Comparison of ENCODE assay signal across 9 cellular contexts in the genomic region with DNA sequence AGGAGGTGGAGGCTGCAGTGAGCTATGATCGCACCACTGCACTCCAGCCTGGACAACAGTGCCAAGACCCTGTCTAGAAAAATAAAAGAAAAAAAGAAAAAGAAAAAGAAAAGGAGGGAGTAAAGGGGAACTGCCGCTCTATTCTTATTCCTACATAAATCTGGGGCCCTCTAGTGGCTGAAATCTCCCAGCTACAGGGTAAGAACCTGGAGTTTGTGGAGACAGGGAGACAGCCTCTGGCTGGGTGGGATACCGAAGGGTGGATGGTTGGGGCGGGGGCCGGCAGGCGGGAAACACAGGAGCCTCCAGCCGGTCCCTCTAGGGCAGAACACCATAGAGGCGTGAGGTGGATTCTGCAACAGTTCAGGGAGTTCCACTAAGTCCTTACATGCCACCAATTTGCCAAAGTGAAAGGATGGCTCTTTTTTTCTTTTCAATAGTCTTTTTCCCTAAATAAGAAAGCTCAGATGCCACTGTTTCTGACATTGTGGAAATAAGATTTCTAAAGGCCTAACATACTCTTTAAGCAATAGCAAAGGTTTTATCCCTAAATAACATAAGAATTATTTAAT.
DNase-seq lines count a peak whose midpoint lies in the region; ATAC-seq and TF ChIP-seq lines count a peak whose summit lies in the region.
"Had no signal": no experiment of that assay in that cellular context is flagged by ENCODE, and none has a peak within 500 bp of the region (broad histone marks: within the 10 kb centered on the region; RNA-seq: fewer than 3 reads in every experiment).

No MANE protein-coding gene starts in this region.

- ATAC-seq in GM21528 (IDR thresholded peaks at IDR 0.05; ENCODE audit: low FRiP score, unreplicated experiment), result no peak

- no peaks in the 10 kb centered on the region for H3K9me3 Mint-ChIP-seq in endothelial cell (ENCODE audit: unreplicated experiment)
- H3K9me3 Mint-ChIP-seq: CD4-positive, CD25-positive, alpha-beta regulatory T cell had no signal

- H3K36me3 ChIP-seq in neural cell (ENCODE audit: insufficient read depth, low read length), result no peaks in the 10 kb centered on the region
- H3K36me3 ChIP-seq in effector memory CD4-positive, alpha-beta T cell (ENCODE audit: control insufficient read depth, insufficient read depth, low read length), result peaks cover 27% of the 10 kb centered on the region

- no peak for TF ChIP-seq EP300 in neural cell (conservative IDR thresholded peaks at IDR 0.05; ENCODE audit: poor library complexity, severe bottlenecking)

- H3K36me3 Mint-ChIP-seq in endothelial cell (ENCODE audit: low read depth, unreplicated experiment), result peaks cover 26% of the 10 kb centered on the region

- H2AFZ ChIP-seq in neural cell (ENCODE audit: low read depth, low read length), result no peak overlapping the region

- H3K4me2 ChIP-seq in neural cell (ENCODE audit: low read length), result no peak overlapping the region

- DNase-seq in NCI-H2171 treated with DMSO at 0.1 percent for 48 hours (lab: John Stamatoyannopoulos, UW) (peak; percentile 0), NCI-H2171 (lab: John Stamatoyannopoulos, UW) (no peak), NCI-H460 (ENCODE audit: extremely low read depth, low read depth) (peak; percentile 6), endothelial cell (ENCODE audit: low spot score) (peak; percentile 44)
- no peak for DNase-seq in activated CD4-positive, CD25-positive, alpha-beta regulatory T cell treated with anti-CD3 and anti-CD28 coated beads, Interleukin-2, amount 50 U/mL, for 72 hours
- DNase-seq in effector memory CD4-positive, alpha-beta T cell, result no peak

- no peak overlapping the region for H3K4me3 ChIP-seq in neural cell (ENCODE audit: low read length)
- H3K4me3 ChIP-seq in effector memory CD4-positive, alpha-beta T cell (ENCODE audit: insufficient read depth, low read depth, low read length, poor library complexity, severe bottlenecking), result no peak overlapping the region

- H3K9ac ChIP-seq in neural cell (ENCODE audit: low read length), result no peak overlapping the region

- no peaks in the 10 kb centered on the region for H3K9me3 ChIP-seq in neural cell (ENCODE audit: low read length)
- H3K9me3 ChIP-seq in effector memory CD4-positive, alpha-beta T cell (ENCODE audit: control insufficient read depth, low read length), result no peaks in the 10 kb centered on the region

- TF ChIP-seq CTCF in endothelial cell (IDR thresholded peaks at IDR 0.05; ENCODE audit: unreplicated experiment), result peak; percentile 49
- TF ChIP-seq CTCF in neural cell (IDR thresholded peaks at IDR 0.05; ENCODE audit: poor library complexity, severe bottlenecking), result peak; percentile 18

- no peaks in the 10 kb centered on the region for H4K20me1 ChIP-seq in neural cell (ENCODE audit: insufficient read depth)

- no peaks in the 10 kb centered on the region for H3K4me1 ChIP-seq in effector memory CD4-positive, alpha-beta T cell (ENCODE audit: control insufficient read depth, insufficient read depth, low read length, poor library complexity, severe bottlenecking)

- H3K27ac ChIP-seq in neural cell (ENCODE audit: low read length), result no peak overlapping the region
- no peak overlapping the region for H3K27ac ChIP-seq in effector memory CD4-positive, alpha-beta T cell (ENCODE audit: insufficient read depth, low read length, poor library complexity, severe bottlenecking)

- no peak overlapping the region for H3K4me3 Mint-ChIP-seq in endothelial cell (ENCODE audit: unreplicated experiment)
- H3K4me3 Mint-ChIP-seq: CD4-positive, CD25-positive, alpha-beta regulatory T cell had no signal

- H3K9me2 ChIP-seq in neural cell (ENCODE audit: insufficient read depth, low read length), result no peaks in the 10 kb centered on the region

- H3K27me3 ChIP-seq in neural cell (ENCODE audit: insufficient read depth, low read depth, low read length), result no peaks in the 10 kb centered on the region
- H3K27me3 ChIP-seq in effector memory CD4-positive, alpha-beta T cell (replicated peaks; ENCODE audit: control insufficient read depth, insufficient read depth, low read length, poor library complexity, severe bottlenecking), result no peaks in the 10 kb centered on the region

- peaks cover 2% of the 10 kb centered on the region for H3K4me1 Mint-ChIP-seq in endothelial cell (ENCODE audit: unreplicated experiment)
- H3K4me1 Mint-ChIP-seq: CD4-positive, CD25-positive, alpha-beta regulatory T cell had no signal

- H3K27ac Mint-ChIP-seq in endothelial cell (ENCODE audit: unreplicated experiment), result no peak overlapping the region
- H3K27ac Mint-ChIP-seq: CD4-positive, CD25-positive, alpha-beta regulatory T cell had no signal

- H3K79me2 ChIP-seq in neural cell (replicated peaks; ENCODE audit: insufficient read depth, low read length), result no peaks in the 10 kb centered on the region

- TF ChIP-seq RAD21 in neural cell (conservative IDR thresholded peaks at IDR 0.05), result no peak

- H3K27me3 Mint-ChIP-seq in endothelial cell (ENCODE audit: unreplicated experiment), result no peaks in the 10 kb centered on the region
- H3K27me3 Mint-ChIP-seq: CD4-positive, CD25-positive, alpha-beta regulatory T cell had no signal

- no peaks in the 10 kb centered on the region for H3F3A ChIP-seq in neural cell (ENCODE audit: insufficient read depth, low read length, poor library complexity, severe bottlenecking)

TF ChIP-seq in neural cell, 6 proteins besides CTCF, POLR2A, EP300 and RAD21:
- TF ChIP-seq POLR2AphosphoS5 (IDR thresholded peaks at IDR 0.05) (no peak), MXI1 (conservative IDR thresholded peaks at IDR 0.05; ENCODE audit: poor library complexity, severe bottlenecking) (no peak), SMC3 (conservative IDR thresholded peaks at IDR 0.05; ENCODE audit: poor library complexity) (no peak), EZH2 (IDR thresholded peaks at IDR 0.05; ENCODE audit: borderline replicate concordance, insufficient read depth, low read length, poor library complexity, severe bottlenecking) (no peak), TAF1 (IDR thresholded peaks at IDR 0.05; ENCODE audit: low read depth) (no peak)
- TF ChIP-seq, protein P1, sequence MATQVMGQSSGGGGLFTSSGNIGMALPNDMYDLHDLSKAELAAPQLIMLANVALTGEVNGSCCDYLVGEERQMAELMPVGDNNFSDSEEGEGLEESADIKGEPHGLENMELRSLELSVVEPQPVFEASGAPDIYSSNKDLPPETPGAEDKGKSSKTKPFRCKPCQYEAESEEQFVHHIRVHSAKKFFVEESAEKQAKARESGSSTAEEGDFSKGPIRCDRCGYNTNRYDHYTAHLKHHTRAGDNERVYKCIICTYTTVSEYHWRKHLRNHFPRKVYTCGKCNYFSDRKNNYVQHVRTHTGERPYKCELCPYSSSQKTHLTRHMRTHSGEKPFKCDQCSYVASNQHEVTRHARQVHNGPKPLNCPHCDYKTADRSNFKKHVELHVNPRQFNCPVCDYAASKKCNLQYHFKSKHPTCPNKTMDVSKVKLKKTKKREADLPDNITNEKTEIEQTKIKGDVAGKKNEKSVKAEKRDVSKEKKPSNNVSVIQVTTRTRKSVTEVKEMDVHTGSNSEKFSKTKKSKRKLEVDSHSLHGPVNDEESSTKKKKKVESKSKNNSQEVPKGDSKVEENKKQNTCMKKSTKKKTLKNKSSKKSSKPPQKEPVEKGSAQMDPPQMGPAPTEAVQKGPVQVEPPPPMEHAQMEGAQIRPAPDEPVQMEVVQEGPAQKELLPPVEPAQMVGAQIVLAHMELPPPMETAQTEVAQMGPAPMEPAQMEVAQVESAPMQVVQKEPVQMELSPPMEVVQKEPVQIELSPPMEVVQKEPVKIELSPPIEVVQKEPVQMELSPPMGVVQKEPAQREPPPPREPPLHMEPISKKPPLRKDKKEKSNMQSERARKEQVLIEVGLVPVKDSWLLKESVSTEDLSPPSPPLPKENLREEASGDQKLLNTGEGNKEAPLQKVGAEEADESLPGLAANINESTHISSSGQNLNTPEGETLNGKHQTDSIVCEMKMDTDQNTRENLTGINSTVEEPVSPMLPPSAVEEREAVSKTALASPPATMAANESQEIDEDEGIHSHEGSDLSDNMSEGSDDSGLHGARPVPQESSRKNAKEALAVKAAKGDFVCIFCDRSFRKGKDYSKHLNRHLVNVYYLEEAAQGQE (IDR thresholded peaks at IDR 0.05; ENCODE audit: borderline replicate concordance), result no peak
TF ChIP-seq in neural cell: peak in this region for 0.

Comparison
In these comparisons a context has a peak if more than half of its experiments do, and no peak if none do; other contexts are left out.
1. DNase-seq: peak in NCI-H2171 treated with DMSO at 0.1 percent for 48 hours (single experiment), NCI-H460 (single experiment) and endothelial cell (single experiment); none in NCI-H2171 (single experiment), activated CD4-positive, CD25-positive, alpha-beta regulatory T cell treated with anti-CD3 and anti-CD28 coated beads, Interleukin-2, amount 50 U/mL, for 72 hours (single experiment) and effector memory CD4-positive, alpha-beta T cell (0 of 3).